Comparison of ENCODE assay signal across 31 cellular contexts in genomic region chr1:175360016-175360415, GRCh38.
DNase-seq lines count a peak whose midpoint lies in the region; ATAC-seq, FAIRE-seq and TF ChIP-seq lines count a peak whose summit lies in the region.
"Had no signal": no experiment of that assay in that cellular context is flagged by ENCODE, and none has a peak within 500 bp of the region (broad histone marks: within the 10 kb centered on the region; RNA-seq: fewer than 3 reads in every experiment).

No MANE protein-coding gene starts in this region.

- H4K20me1 ChIP-seq in GM12878 (ENCODE audit: control insufficient read depth, insufficient read depth): no peaks in the 10 kb centered on the region
- H4K20me1 ChIP-seq: BLaER1; BLaER1 treated with 17β-estradiol and CSF1 and Interleukin-3, amounts not matched to agents 10 nM and 100 nM had no signal

- intact Hi-C loops in GM12878 (cut with micrococcal nuclease; ENCODE audit: unreplicated experiment): no loop called here

- H2AFZ ChIP-seq in GM12878 (ENCODE audit: control insufficient read depth, low read depth, low read length) (no peak overlapping the region), trophoblast cell (ENCODE audit: insufficient read depth, low read length, poor library complexity) (no peak overlapping the region)

- H3K4ac ChIP-seq in trophoblast cell (ENCODE audit: low read depth, low read length): no peak overlapping the region

- no TSS peak for BruUV-seq in GM12878 (replicated peaks; lab: Mats Ljungman, UMichigan)

- no peak overlapping the region for H2BK5ac ChIP-seq in trophoblast cell (ENCODE audit: low read depth, low read length, poor library complexity)

- no peaks in the 10 kb centered on the region for H3K79me1 ChIP-seq in trophoblast cell (ENCODE audit: low read length)

- H3K9me3 ChIP-seq in GM12878 (replicated peaks; ENCODE audit: control insufficient read depth, insufficient read depth, low read length) (no peaks in the 10 kb centered on the region), trophoblast cell (ENCODE audit: insufficient read depth, low read depth, low read length) (no peaks in the 10 kb centered on the region)
- H3K9me3 ChIP-seq: A549; BE2C; BLaER1; BLaER1 treated with 17β-estradiol and CSF1 and Interleukin-3, amounts not matched to agents 10 nM and 100 nM; Caco-2 had no signal

- H3K4me1 ChIP-seq in GM12878 (ENCODE audit: control insufficient read depth, insufficient read depth, low read length) (peaks cover 6% of the 10 kb centered on the region), trophoblast cell (ENCODE audit: control insufficient read depth in 1 of 2, insufficient read depth in 2 of 2, low read length in 2 of 2) (peaks cover 6 to 20% of the 10 kb centered on the region in 2 experiments)
- H3K4me1 ChIP-seq: A549; BE2C; BLaER1; BLaER1 treated with 17β-estradiol and CSF1 and Interleukin-3, amounts not matched to agents 10 nM and 100 nM; Caco-2 had no signal

- no peak for TF ChIP-seq POLR2A in GM12878 (IDR thresholded peaks at IDR 0.05; ENCODE audit: low read depth, low read length)

- no peak overlapping the region for H4K12ac ChIP-seq in trophoblast cell (ENCODE audit: low read depth, low read length)

- in situ Hi-C loops in GM12878 (cut with MboI): no loop called here

- H3K27me3 ChIP-seq in GM12878 (replicated peaks in 1 of 2; ENCODE audit: control insufficient read depth in 2 of 2, insufficient read depth in 2 of 2, low read length in 1 of 2) (no peaks in the 10 kb centered on the region; a peak in 2 of 4 replicates), trophoblast cell (ENCODE audit: insufficient read depth, low read length) (no peaks in the 10 kb centered on the region)
- H3K27me3 ChIP-seq: BE2C; BLaER1; BLaER1 treated with 17β-estradiol and CSF1 and Interleukin-3, amounts not matched to agents 10 nM and 100 nM had no signal

- no peak for TF ChIP-seq RAD21 in GM12878 (IDR thresholded peaks at IDR 0.05; ENCODE audit: insufficient read depth, low read depth, low read length)

- ATAC-seq in GM12878 (no peak), HG03378 (IDR thresholded peaks at IDR 0.05; ENCODE audit: unreplicated experiment) (no peak)
- ATAC-seq: A549; CD8-positive, alpha-beta T cell had no signal

- no peak overlapping the region for H3K18ac ChIP-seq in trophoblast cell (ENCODE audit: low read length)

- no peak overlapping the region for H2BK120ac ChIP-seq in trophoblast cell (ENCODE audit: insufficient read depth, low read length, poor library complexity)

- SMC1A ChIA-PET in GM12878 (lab: Charles Lee; ENCODE audit: uncharacterized antibody, unreplicated experiment): no interaction called here

- no peaks in the 10 kb centered on the region for H3K79me2 ChIP-seq in GM12878 (ENCODE audit: control insufficient read depth, insufficient read depth, low read length)
- no peaks in the 10 kb centered on the region for H3K79me2 ChIP-seq in trophoblast cell (ENCODE audit: control insufficient read depth, insufficient read depth, low read length, poor library complexity)

- 44% methylated on average over 1 of the region's 1 CpG for WGBS in GM12878 (ENCODE audit: insufficient coverage, insufficient replicate concordance, low lambda C conversion rate, missing lambda C conversion rate)
- WGBS in trophoblast cell (ENCODE audit: extremely low coverage, insufficient coverage, insufficient read length): no CpG with 5 or more reads among the region's 1 CpG

- no peak overlapping the region for H3K4me2 ChIP-seq in GM12878 (ENCODE audit: control insufficient read depth, insufficient read depth)
- H3K4me2 ChIP-seq in trophoblast cell (ENCODE audit: low read length): no peak overlapping the region
- H3K4me2 ChIP-seq: A549; BLaER1; BLaER1 treated with 17β-estradiol and CSF1 and Interleukin-3, amounts not matched to agents 10 nM and 100 nM had no signal

- H3K36me3 ChIP-seq in GM12878 (ENCODE audit: control insufficient read depth in 2 of 2, insufficient read depth in 2 of 2, low read length in 1 of 2) (no peaks in the 10 kb centered on the region), trophoblast cell (ENCODE audit: control insufficient read depth in 1 of 2, insufficient read depth in 2 of 2, low read length in 2 of 2) (no peaks in the 10 kb centered on the region)
- H3K36me3 ChIP-seq: BE2C; BLaER1; BLaER1 treated with 17β-estradiol and CSF1 and Interleukin-3, amounts not matched to agents 10 nM and 100 nM had no signal

- no peak overlapping the region for H4K91ac ChIP-seq in trophoblast cell (ENCODE audit: low read depth, low read length)

- POLR2A ChIA-PET in GM12878 (lab: Charles Lee): no interaction called here

- CTCF ChIA-PET in GM12878 (lab: Yijun Ruan, JAX): interaction anchor here (0.8 kb wide), 1 partner anchor 19 kb away, joined by 4 read pairs; no protein-coding TSS in a partner anchor

- TF ChIP-seq CTCF in GM12878 (IDR thresholded peaks at IDR 0.05 in 2 of 3, conservative IDR thresholded peaks at IDR 0.05 in 1 of 3; ENCODE audit: control insufficient read depth in 2 of 3, extremely low read depth in 1 of 3, insufficient read depth in 1 of 3, low read depth in 3 of 3, low read length in 3 of 3): no peak

- no peak for DNase-seq in GM12878 (ENCODE audit: low read depth, low spot score)
- peak; percentile 75 to 89 for DNase-seq in trophoblast cell
- no peak for DNase-seq in NCI-H128 (lab: John Stamatoyannopoulos, UW; ENCODE audit: unreplicated experiment)
- DNase-seq: 8988T; ACHN; AML-193; BE2C; C1 segment of cervical spinal cord; Caco-2; Calu3; CD4-positive, alpha-beta memory T cell; CD4-positive, alpha-beta T cell; CD4-positive, CD25-positive, alpha-beta regulatory T cell; CD8-positive, alpha-beta memory T cell; CD8-positive, alpha-beta T cell; COR-L47; DMS 273 treated with DMSO at 0.1 percent for 48 hours; DMS153; DMS53; DMS79; DMS79 treated with DMSO at 0.1 percent for 48 hours; DND-41; EL had no signal

- H2BK12ac ChIP-seq in trophoblast cell (ENCODE audit: low read length): no peak overlapping the region

- no peak for TF ChIP-seq EP300 in GM12878 (IDR thresholded peaks at IDR 0.05; ENCODE audit: borderline replicate concordance in 1 of 2, control insufficient read depth in 1 of 2, low read depth in 2 of 2, low read length in 2 of 2)

- no peak overlapping the region for H3K4me3 ChIP-seq in GM12878
- H3K4me3 ChIP-seq in trophoblast cell (ENCODE audit: low read depth, low read length): no peak overlapping the region
- H3K4me3 ChIP-seq: A549; BLaER1; BLaER1 treated with 17β-estradiol and CSF1 and Interleukin-3, amounts not matched to agents 10 nM and 100 nM had no signal

- H3K9ac ChIP-seq in GM12878 (ENCODE audit: control insufficient read depth, insufficient read depth, low read length) (no peak overlapping the region), trophoblast cell (ENCODE audit: low read length) (no peak overlapping the region)
- H3K9ac ChIP-seq: BLaER1; BLaER1 treated with 17β-estradiol and CSF1 and Interleukin-3, amounts not matched to agents 10 nM and 100 nM had no signal

- FAIRE-seq in GM12878 (lab: Jason Lieb, UNC): peak; percentile 38
- FAIRE-seq: A204.1, A549, D721Med had no signal

- H3K23ac ChIP-seq in trophoblast cell (ENCODE audit: low read length): no peak overlapping the region

- RAD21 ChIA-PET in GM12878 (lab: Charles Lee; ENCODE audit: unreplicated experiment): no interaction called here

- no peak overlapping the region for H4K8ac ChIP-seq in trophoblast cell (ENCODE audit: low read depth, low read length)

- H3K14ac ChIP-seq in trophoblast cell (ENCODE audit: low read length): no peak overlapping the region

- no peak overlapping the region for H2AK5ac ChIP-seq in trophoblast cell (ENCODE audit: low read length)

- H3K27ac ChIP-seq in GM12878 (ENCODE audit: control insufficient read depth, insufficient read depth) (no peak overlapping the region), trophoblast cell (ENCODE audit: low read depth, low read length) (no peak overlapping the region)
- H3K27ac ChIP-seq: 22Rv1; A549; BLaER1; BLaER1 treated with 17β-estradiol and CSF1 and Interleukin-3, amounts not matched to agents 10 nM and 100 nM; C4-2B had no signal

TF ChIP-seq in GM12878, 131 proteins besides CTCF, POLR2A, EP300 and RAD21 (continues in another document):
- no peak for TF ChIP-seq RBBP5 (conservative IDR thresholded peaks at IDR 0.05)
- TF ChIP-seq ATF3 (IDR thresholded peaks at IDR 0.05; ENCODE audit: borderline replicate concordance, extremely low read depth, low read depth, low read length): no peak
- TF ChIP-seq TARDBP (IDR thresholded peaks at IDR 0.05; ENCODE audit: borderline replicate concordance): no peak
- no peak for TF ChIP-seq SP1 (IDR thresholded peaks at IDR 0.05; ENCODE audit: low read depth, low read length)
- no peak for TF ChIP-seq ZNF207 (IDR thresholded peaks at IDR 0.05; ENCODE audit: borderline replicate concordance)
- no peak for TF ChIP-seq RAD51 (IDR thresholded peaks at IDR 0.05)

Comparison
In these comparisons a context has a peak if more than half of its experiments do, and no peak if none do; other contexts are left out.
1. DNase-seq: peak in trophoblast cell (2 of 2); none in GM12878 (single experiment) and NCI-H128 (single experiment).